In genomic region chr1:111359376-111359775, GRCh38 we compare ENCODE assay signal across 15 cellular contexts.
DNase-seq lines count a peak whose midpoint lies in the region; ATAC-seq and TF ChIP-seq lines count a peak whose summit lies in the region.
"Had no signal": no experiment of that assay in that cellular context is flagged by ENCODE, and none has a peak within 500 bp of the region (broad histone marks: within the 10 kb centered on the region; RNA-seq: fewer than 3 reads in every experiment).

No MANE protein-coding gene starts in this region.

- 80% methylated on average over 3 of the region's 3 CpGs for WGBS in hepatocyte (ENCODE audit: low lambda C conversion rate, missing lambda C conversion rate)
- WGBS in urinary bladder: 89% methylated on average over 3 of the region's 3 CpGs

- H3K27ac Mint-ChIP-seq in GM23338: no peak overlapping the region
- H3K27ac Mint-ChIP-seq: CD14-positive monocyte had no signal

- H3K4me2 ChIP-seq in GM23338 (peak overlapping the region; percentile 46; the same call in 1 of the 2 replicates), hepatocyte (no peak overlapping the region)
- H3K4me2 ChIP-seq: A549 had no signal

- H3K4me3 Mint-ChIP-seq in GM23338: no peak overlapping the region
- H3K4me3 Mint-ChIP-seq: CD14-positive monocyte; CD8-positive, alpha-beta memory T cell had no signal

- no peak for DNase-seq in GM23338 (ENCODE audit: low spot score)
- no peak for DNase-seq in hepatocyte (ENCODE audit: low spot score)
- no peak for DNase-seq in GM03348 (ENCODE audit: low spot score)
- DNase-seq in hepatic stellate cell (ENCODE audit: low spot score): no peak
- DNase-seq in epidermal melanocyte (ENCODE audit: insufficient read length, low spot score): no peak
- DNase-seq: BE2C; CD8-positive, alpha-beta memory T cell; DMS53 had no signal

- H3K79me2 ChIP-seq in GM23338 (replicated peaks; ENCODE audit: insufficient read depth) (no peaks in the 10 kb centered on the region), hepatocyte (no peaks in the 10 kb centered on the region)

- H3K27ac ChIP-seq in GM23338 (ENCODE audit: low read depth) (no peak overlapping the region), VCaP (peak overlapping the region; percentile 93), hepatocyte (peak overlapping the region; percentile 41), urinary bladder (ENCODE audit: low read depth) (peak overlapping the region; percentile 29)
- H3K27ac ChIP-seq: A549 had no signal

- no peaks in the 10 kb centered on the region for H3K27me3 Mint-ChIP-seq in GM23338 (ENCODE audit: insufficient read depth, low read depth, poor library complexity)
- H3K27me3 Mint-ChIP-seq: CD8-positive, alpha-beta memory T cell had no signal

- TF ChIP-seq CTCF in GM23338 (conservative IDR thresholded peaks at IDR 0.05; ENCODE audit: low read depth in 2 of 2) (no peak), VCaP (conservative IDR thresholded peaks at IDR 0.05) (no peak), hepatocyte (IDR thresholded peaks at IDR 0.05; ENCODE audit: poor library complexity) (no peak)

- H3K36me3 ChIP-seq in GM23338 (ENCODE audit: insufficient read depth) (no peaks in the 10 kb centered on the region), hepatocyte (replicated peaks; ENCODE audit: insufficient read depth, low read depth) (no peaks in the 10 kb centered on the region), urinary bladder (ENCODE audit: insufficient read depth) (no peaks in the 10 kb centered on the region)
- H3K36me3 ChIP-seq: BE2C had no signal

- H3K4me3 ChIP-seq in GM23338 (no peak overlapping the region), hepatocyte (no peak overlapping the region), urinary bladder (ENCODE audit: low read depth, low read length) (no peak overlapping the region)
- H3K4me3 ChIP-seq: A549, GM12878, K562 had no signal

- H3K9me2 ChIP-seq in GM23338 (ENCODE audit: insufficient read depth) (peaks cover 11% of the 10 kb centered on the region; the same call in 1 of the 2 replicates), hepatocyte (replicated peaks; ENCODE audit: insufficient read depth) (no peaks in the 10 kb centered on the region)

- H3F3A ChIP-seq in GM23338 (replicated peaks; ENCODE audit: low read depth): no peaks in the 10 kb centered on the region

- H3K9me3 ChIP-seq in hepatocyte (ENCODE audit: low read depth): no peaks in the 10 kb centered on the region
- H3K9me3 ChIP-seq: A549, BE2C had no signal

- H2AFZ ChIP-seq in GM23338: no peak overlapping the region
- no peak overlapping the region for H2AFZ ChIP-seq in hepatocyte

- no peaks in the 10 kb centered on the region for H3K9me3 Mint-ChIP-seq in GM23338
- H3K9me3 Mint-ChIP-seq: CD14-positive monocyte; CD8-positive, alpha-beta memory T cell had no signal

- H3K4me1 ChIP-seq in GM23338 (ENCODE audit: insufficient read depth) (peaks cover 22% of the 10 kb centered on the region; the same call in 1 of the 2 replicates), hepatocyte (ENCODE audit: insufficient read depth) (peaks cover 5% of the 10 kb centered on the region), urinary bladder (ENCODE audit: insufficient read depth) (no peaks in the 10 kb centered on the region)
- H3K4me1 ChIP-seq: A549, BE2C had no signal

- H3K4me1 Mint-ChIP-seq in GM23338: peaks cover 26% of the 10 kb centered on the region
- H3K4me1 Mint-ChIP-seq: CD14-positive monocyte had no signal

- H3K27me3 ChIP-seq in GM23338 (ENCODE audit: insufficient read depth): no peaks in the 10 kb centered on the region
- no peaks in the 10 kb centered on the region for H3K27me3 ChIP-seq in hepatocyte

- no peaks in the 10 kb centered on the region for H3K36me3 Mint-ChIP-seq in GM23338 (ENCODE audit: low read depth)
- H3K36me3 Mint-ChIP-seq: CD14-positive monocyte; CD8-positive, alpha-beta memory T cell had no signal

- H4K20me1 ChIP-seq in GM23338 (replicated peaks; ENCODE audit: insufficient read depth) (no peaks in the 10 kb centered on the region), hepatocyte (ENCODE audit: insufficient read depth, poor library complexity, severe bottlenecking) (no peaks in the 10 kb centered on the region)

- ATAC-seq in GM23338: no peak
- ATAC-seq: A549, GM12878, HCT116, K562 had no signal

TF ChIP-seq in GM23338, 12 proteins besides CTCF, POLR2A, EP300 and RAD21:
- TF ChIP-seq, protein P1, sequence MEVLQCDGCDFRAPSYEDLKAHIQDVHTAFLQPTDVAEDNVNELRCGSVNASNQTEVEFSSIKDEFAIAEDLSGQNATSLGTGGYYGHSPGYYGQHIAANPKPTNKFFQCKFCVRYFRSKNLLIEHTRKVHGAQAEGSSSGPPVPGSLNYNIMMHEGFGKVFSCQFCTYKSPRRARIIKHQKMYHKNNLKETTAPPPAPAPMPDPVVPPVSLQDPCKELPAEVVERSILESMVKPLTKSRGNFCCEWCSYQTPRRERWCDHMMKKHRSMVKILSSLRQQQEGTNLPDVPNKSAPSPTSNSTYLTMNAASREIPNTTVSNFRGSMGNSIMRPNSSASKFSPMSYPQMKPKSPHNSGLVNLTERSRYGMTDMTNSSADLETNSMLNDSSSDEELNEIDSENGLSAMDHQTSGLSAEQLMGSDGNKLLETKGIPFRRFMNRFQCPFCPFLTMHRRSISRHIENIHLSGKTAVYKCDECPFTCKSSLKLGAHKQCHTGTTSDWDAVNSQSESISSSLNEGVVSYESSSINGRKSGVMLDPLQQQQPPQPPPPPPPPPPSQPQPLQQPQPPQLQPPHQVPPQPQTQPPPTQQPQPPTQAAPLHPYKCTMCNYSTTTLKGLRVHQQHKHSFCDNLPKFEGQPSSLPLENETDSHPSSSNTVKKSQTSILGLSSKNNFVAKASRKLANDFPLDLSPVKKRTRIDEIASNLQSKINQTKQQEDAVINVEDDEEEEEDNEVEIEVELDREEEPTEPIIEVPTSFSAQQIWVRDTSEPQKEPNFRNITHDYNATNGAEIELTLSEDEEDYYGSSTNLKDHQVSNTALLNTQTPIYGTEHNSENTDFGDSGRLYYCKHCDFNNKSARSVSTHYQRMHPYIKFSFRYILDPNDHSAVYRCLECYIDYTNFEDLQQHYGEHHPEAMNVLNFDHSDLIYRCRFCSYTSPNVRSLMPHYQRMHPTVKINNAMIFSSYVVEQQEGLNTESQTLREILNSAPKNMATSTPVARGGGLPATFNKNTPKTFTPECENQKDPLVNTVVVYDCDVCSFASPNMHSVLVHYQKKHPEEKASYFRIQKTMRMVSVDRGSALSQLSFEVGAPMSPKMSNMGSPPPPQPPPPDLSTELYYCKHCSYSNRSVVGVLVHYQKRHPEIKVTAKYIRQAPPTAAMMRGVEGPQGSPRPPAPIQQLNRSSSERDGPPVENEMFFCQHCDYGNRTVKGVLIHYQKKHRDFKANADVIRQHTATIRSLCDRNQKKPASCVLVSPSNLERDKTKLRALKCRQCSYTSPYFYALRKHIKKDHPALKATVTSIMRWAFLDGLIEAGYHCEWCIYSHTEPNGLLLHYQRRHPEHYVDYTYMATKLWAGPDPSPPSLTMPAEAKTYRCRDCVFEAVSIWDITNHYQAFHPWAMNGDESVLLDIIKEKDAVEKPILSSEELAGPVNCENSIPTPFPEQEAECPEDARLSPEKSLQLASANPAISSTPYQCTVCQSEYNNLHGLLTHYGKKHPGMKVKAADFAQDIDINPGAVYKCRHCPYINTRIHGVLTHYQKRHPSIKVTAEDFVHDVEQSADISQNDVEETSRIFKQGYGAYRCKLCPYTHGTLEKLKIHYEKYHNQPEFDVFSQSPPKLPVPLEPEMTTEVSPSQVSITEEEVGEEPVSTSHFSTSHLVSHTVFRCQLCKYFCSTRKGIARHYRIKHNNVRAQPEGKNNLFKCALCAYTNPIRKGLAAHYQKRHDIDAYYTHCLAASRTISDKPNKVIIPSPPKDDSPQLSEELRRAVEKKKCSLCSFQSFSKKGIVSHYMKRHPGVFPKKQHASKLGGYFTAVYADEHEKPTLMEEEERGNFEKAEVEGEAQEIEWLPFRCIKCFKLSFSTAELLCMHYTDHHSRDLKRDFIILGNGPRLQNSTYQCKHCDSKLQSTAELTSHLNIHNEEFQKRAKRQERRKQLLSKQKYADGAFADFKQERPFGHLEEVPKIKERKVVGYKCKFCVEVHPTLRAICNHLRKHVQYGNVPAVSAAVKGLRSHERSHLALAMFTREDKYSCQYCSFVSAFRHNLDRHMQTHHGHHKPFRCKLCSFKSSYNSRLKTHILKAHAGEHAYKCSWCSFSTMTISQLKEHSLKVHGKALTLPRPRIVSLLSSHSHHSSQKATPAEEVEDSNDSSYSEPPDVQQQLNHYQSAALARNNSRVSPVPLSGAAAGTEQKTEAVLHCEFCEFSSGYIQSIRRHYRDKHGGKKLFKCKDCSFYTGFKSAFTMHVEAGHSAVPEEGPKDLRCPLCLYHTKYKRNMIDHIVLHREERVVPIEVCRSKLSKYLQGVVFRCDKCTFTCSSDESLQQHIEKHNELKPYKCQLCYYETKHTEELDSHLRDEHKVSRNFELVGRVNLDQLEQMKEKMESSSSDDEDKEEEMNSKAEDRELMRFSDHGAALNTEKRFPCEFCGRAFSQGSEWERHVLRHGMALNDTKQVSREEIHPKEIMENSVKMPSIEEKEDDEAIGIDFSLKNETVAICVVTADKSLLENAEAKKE (CRISPR knock-in tag; IDR thresholded peaks at IDR 0.05): no peak
- no peak for TF ChIP-seq JUNB (IDR thresholded peaks at IDR 0.05; ENCODE audit: unreplicated experiment)
- no peak for TF ChIP-seq ETS1 (IDR thresholded peaks at IDR 0.05)
- no peak for TF ChIP-seq EZH2 (IDR thresholded peaks at IDR 0.05; ENCODE audit: low read depth, unreplicated experiment)
- TF ChIP-seq EZH2phosphoT487 (IDR thresholded peaks at IDR 0.05; ENCODE audit: unreplicated experiment): no peak
- no peak for TF ChIP-seq NANOG (IDR thresholded peaks at IDR 0.05; ENCODE audit: borderline replicate concordance)
- no peak for TF ChIP-seq STAT1 (IDR thresholded peaks at IDR 0.05; ENCODE audit: unreplicated experiment)
